Comparison of ENCODE assay signal across 1 cellular context in the genomic region with DNA sequence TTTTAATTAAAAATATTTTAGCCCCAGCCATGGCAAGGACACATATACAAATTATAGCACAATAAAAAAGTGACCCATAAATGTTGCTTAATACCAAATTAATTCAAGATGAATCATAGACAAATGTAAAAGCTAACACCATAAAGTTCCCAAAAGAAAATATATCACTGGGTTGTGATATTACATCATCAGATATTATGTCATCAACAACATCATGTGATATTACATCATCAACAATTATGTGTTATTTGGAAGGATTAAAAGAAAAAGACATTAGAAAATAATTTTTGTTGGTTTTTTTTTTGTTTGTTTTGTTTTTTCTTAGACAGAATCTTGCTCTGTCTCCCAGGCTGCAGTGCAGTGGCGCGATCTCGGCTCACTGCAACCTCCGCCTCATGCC.
TF ChIP-seq lines count a peak whose summit lies in the region.

No MANE protein-coding gene starts in this region.

TF ChIP-seq in IMR-90, 13 proteins besides CTCF, POLR2A, EP300 and RAD21:
- no peak for TF ChIP-seq MXI1 (IDR thresholded peaks at IDR 0.05; ENCODE audit: borderline replicate concordance, low read depth, low read length)
- TF ChIP-seq, protein P1, sequence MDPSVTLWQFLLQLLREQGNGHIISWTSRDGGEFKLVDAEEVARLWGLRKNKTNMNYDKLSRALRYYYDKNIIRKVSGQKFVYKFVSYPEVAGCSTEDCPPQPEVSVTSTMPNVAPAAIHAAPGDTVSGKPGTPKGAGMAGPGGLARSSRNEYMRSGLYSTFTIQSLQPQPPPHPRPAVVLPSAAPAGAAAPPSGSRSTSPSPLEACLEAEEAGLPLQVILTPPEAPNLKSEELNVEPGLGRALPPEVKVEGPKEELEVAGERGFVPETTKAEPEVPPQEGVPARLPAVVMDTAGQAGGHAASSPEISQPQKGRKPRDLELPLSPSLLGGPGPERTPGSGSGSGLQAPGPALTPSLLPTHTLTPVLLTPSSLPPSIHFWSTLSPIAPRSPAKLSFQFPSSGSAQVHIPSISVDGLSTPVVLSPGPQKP (IDR thresholded peaks at IDR 0.05; ENCODE audit: borderline replicate concordance, low read depth, low read length) = no peak
- peak; percentile 74 for TF ChIP-seq CEBPB (IDR thresholded peaks at IDR 0.05; ENCODE audit: low read depth, low read length)
- no peak for TF ChIP-seq CHD1 (IDR thresholded peaks at IDR 0.05; ENCODE audit: low read depth, low read length)
- no peak for TF ChIP-seq SMC3 (IDR thresholded peaks at IDR 0.05; ENCODE audit: low read depth, low read length)
- TF ChIP-seq MAFK (IDR thresholded peaks at IDR 0.05; ENCODE audit: low read depth, low read length) = no peak
- no peak for TF ChIP-seq USF2 (IDR thresholded peaks at IDR 0.05; ENCODE audit: low read depth, low read length)
